17 cellular contexts compared by ENCODE assay signal in genomic region chr14:100654025-100654813, GRCh38.
DNase-seq lines count a peak whose midpoint lies in the region; ATAC-seq and TF ChIP-seq lines count a peak whose summit lies in the region.
"Had no signal": no experiment of that assay in that cellular context is flagged by ENCODE, and none has a peak within 500 bp of the region (broad histone marks: within the 10 kb centered on the region; RNA-seq: fewer than 3 reads in every experiment).

No MANE protein-coding gene starts in this region.

- H2AFZ ChIP-seq in HCT116 (ENCODE audit: low read depth, low read length, poor library complexity, severe bottlenecking), result peak overlapping the region; percentile 68
- H2AFZ ChIP-seq in trophoblast cell (ENCODE audit: insufficient read depth, low read length, poor library complexity), result no peak overlapping the region

- H3K9me2 ChIP-seq in HCT116 (ENCODE audit: insufficient read depth), result no peaks in the 10 kb centered on the region

- H2BK12ac ChIP-seq in trophoblast cell (ENCODE audit: low read length), result no peak overlapping the region

- H3K9ac ChIP-seq in HCT116 (ENCODE audit: low read length) (peak overlapping the region; percentile 40; the same call in 1 of the 2 replicates), trophoblast cell (ENCODE audit: low read length) (no peak overlapping the region)

- no peak overlapping the region for H2BK5ac ChIP-seq in trophoblast cell (ENCODE audit: low read depth, low read length, poor library complexity)

- no peak overlapping the region for H3K23ac ChIP-seq in trophoblast cell (ENCODE audit: low read length)

- no peak for TF ChIP-seq RAD21 in HCT116 (IDR thresholded peaks at IDR 0.05; ENCODE audit: low read depth)

- H3K4me1 ChIP-seq in HCT116 (ENCODE audit: control insufficient read depth in 1 of 2, insufficient read depth in 2 of 2, low read length in 2 of 2), result peaks cover 4 to 42% of the 10 kb centered on the region in 2 experiments; a peak in 3 of 4 replicates
- peaks cover 0 to 17% (median 0%) of the 10 kb centered on the region in 4 donors for H3K4me1 ChIP-seq in Peyer's patch
- peaks cover 0 to 4% of the 10 kb centered on the region in 2 experiments for H3K4me1 ChIP-seq in trophoblast cell (ENCODE audit: control insufficient read depth in 1 of 2, insufficient read depth in 2 of 2, low read length in 2 of 2)

- peaks cover 13% of the 10 kb centered on the region for H3K27me3 Mint-ChIP-seq in activated naive CD4-positive, alpha-beta T cell treated with anti-CD3 and anti-CD28 coated beads for 36 hours (ENCODE audit: low read depth)
- H3K27me3 Mint-ChIP-seq in activated CD4-positive, alpha-beta T cell treated with anti-CD3 and anti-CD28 coated beads for 36 hours, result peaks cover 6% of the 10 kb centered on the region

- H3K9me3 Mint-ChIP-seq in activated naive CD4-positive, alpha-beta T cell treated with anti-CD3 and anti-CD28 coated beads for 36 hours, result no peaks in the 10 kb centered on the region
- no peaks in the 10 kb centered on the region for H3K9me3 Mint-ChIP-seq in activated CD4-positive, alpha-beta T cell treated with anti-CD3 and anti-CD28 coated beads for 36 hours (ENCODE audit: low read depth)
- H3K9me3 Mint-ChIP-seq: mesothelial cell of epicardium had no signal

- no TSS peak for BruUV-seq in HCT116 (replicated peaks; lab: Mats Ljungman, UMichigan)

- no CpG with 5 or more reads among the region's 21 CpGs for WGBS in trophoblast cell (ENCODE audit: extremely low coverage, insufficient coverage, insufficient read length)

- ATAC-seq in HCT116 (peak; percentile 59), GM18517 (IDR thresholded peaks at IDR 0.05; ENCODE audit: unreplicated experiment) (no peak)
- no peak for ATAC-seq in activated CD4-positive, alpha-beta T cell treated with anti-CD3 and anti-CD28 coated beads for 36 hours

- H3K36me3 Mint-ChIP-seq in activated naive CD4-positive, alpha-beta T cell treated with anti-CD3 and anti-CD28 coated beads for 36 hours (ENCODE audit: low read depth), result no peaks in the 10 kb centered on the region
- no peaks in the 10 kb centered on the region for H3K36me3 Mint-ChIP-seq in activated CD4-positive, alpha-beta T cell treated with anti-CD3 and anti-CD28 coated beads for 36 hours (ENCODE audit: low read depth)
- H3K36me3 Mint-ChIP-seq: activated naive CD8-positive, alpha-beta T cell; mesothelial cell of epicardium had no signal

- no peak overlapping the region for H3K27ac ChIP-seq in HCT116 (ENCODE audit: low read depth, low read length)
- no peak overlapping the region for H3K27ac ChIP-seq in Peyer's patch
- no peak overlapping the region for H3K27ac ChIP-seq in trophoblast cell (ENCODE audit: low read depth, low read length)
- H3K27ac ChIP-seq: cardiac muscle cell, sigmoid colon, tibial artery had no signal

- POLR2A ChIA-PET in HCT116 (lab: Charles Lee), result interaction anchor here (1.0 to 1.2 kb wide), 3 partner anchors 215 to 269 kb away, joined by 3 to 4 read pairs (median 4); no protein-coding TSS in a partner anchor
- POLR2A ChIA-PET in activated CD4-positive, alpha-beta T cell treated with anti-CD3 and anti-CD28 coated beads for 36 hours (lab: Charles Lee), result no interaction called here

- H3K36me3 ChIP-seq in HCT116 (ENCODE audit: control insufficient read depth in 1 of 2, insufficient read depth in 2 of 2, low read length in 2 of 2) (no peaks in the 10 kb centered on the region), Peyer's patch (no peaks in the 10 kb centered on the region), trophoblast cell (ENCODE audit: control insufficient read depth in 1 of 2, insufficient read depth in 2 of 2, low read length in 2 of 2) (no peaks in the 10 kb centered on the region)
- H3K36me3 ChIP-seq: cardiac muscle cell, sigmoid colon, SJCRH30, tibial artery had no signal

- H3K27ac Mint-ChIP-seq in activated naive CD4-positive, alpha-beta T cell treated with anti-CD3 and anti-CD28 coated beads for 36 hours, result no peak overlapping the region
- no peak overlapping the region for H3K27ac Mint-ChIP-seq in activated CD4-positive, alpha-beta T cell treated with anti-CD3 and anti-CD28 coated beads for 36 hours
- H3K27ac Mint-ChIP-seq: activated naive CD8-positive, alpha-beta T cell; mesothelial cell of epicardium had no signal

- H2BK120ac ChIP-seq in trophoblast cell (ENCODE audit: insufficient read depth, low read length, poor library complexity), result no peak overlapping the region

- no peak overlapping the region for H4K8ac ChIP-seq in trophoblast cell (ENCODE audit: low read depth, low read length)

- no peak overlapping the region for H3K14ac ChIP-seq in trophoblast cell (ENCODE audit: low read length)

- H3K4me2 ChIP-seq in HCT116 (ENCODE audit: low read length) (peak overlapping the region; percentile 71), trophoblast cell (ENCODE audit: low read length) (peak overlapping the region; percentile 70)

- no peak overlapping the region for H2AK5ac ChIP-seq in trophoblast cell (ENCODE audit: low read length)

- peaks cover 6% of the 10 kb centered on the region for H3K4me1 Mint-ChIP-seq in activated naive CD4-positive, alpha-beta T cell treated with anti-CD3 and anti-CD28 coated beads for 36 hours (ENCODE audit: low read depth)
- H3K4me1 Mint-ChIP-seq in activated CD4-positive, alpha-beta T cell treated with anti-CD3 and anti-CD28 coated beads for 36 hours, result peaks cover 7% of the 10 kb centered on the region

- no peak overlapping the region for H3K4ac ChIP-seq in trophoblast cell (ENCODE audit: low read depth, low read length)

- RAD21 ChIA-PET in HCT116 (lab: Charles Lee; ENCODE audit: low non-redundant PET in 1 of 2, low total read pairs in 2 of 2, uncharacterized antibody in 2 of 2, unreplicated experiment in 2 of 2), result interaction anchor here (1.0 to 2.1 kb wide), 5 partner anchors 214 to 271 kb away, joined by 4 to 11 read pairs (median 4); no protein-coding TSS in a partner anchor

- no peak overlapping the region for H3K18ac ChIP-seq in trophoblast cell (ENCODE audit: low read length)

- no peak overlapping the region for H4K91ac ChIP-seq in trophoblast cell (ENCODE audit: low read depth, low read length)

- no peaks in the 10 kb centered on the region for H4K20me1 ChIP-seq in HCT116 (ENCODE audit: insufficient read depth)

- H3K9me3 ChIP-seq in HCT116 (ENCODE audit: control insufficient read depth in 1 of 2, insufficient read depth in 1 of 2, low read depth in 1 of 2, low read length in 2 of 2), result no peaks in the 10 kb centered on the region
- no peaks in the 10 kb centered on the region for H3K9me3 ChIP-seq in Peyer's patch
- no peaks in the 10 kb centered on the region for H3K9me3 ChIP-seq in trophoblast cell (ENCODE audit: insufficient read depth, low read depth, low read length)
- H3K9me3 ChIP-seq: sigmoid colon, SJCRH30, tibial artery had no signal

- H4K12ac ChIP-seq in trophoblast cell (ENCODE audit: low read depth, low read length), result no peak overlapping the region

- no peaks in the 10 kb centered on the region for H3K79me1 ChIP-seq in trophoblast cell (ENCODE audit: low read length)

- intact Hi-C loops in HCT116 (cut with micrococcal nuclease), result loop anchor here (1.0 to 10.0 kb wide), 4 partner anchors 213 to 1011 kb away; no protein-coding TSS in a partner anchor
- intact Hi-C loops in activated naive CD4-positive, alpha-beta T cell treated with anti-CD3 and anti-CD28 coated beads for 36 hours (cut with micrococcal nuclease), result no loop called here
- intact Hi-C loops in activated CD4-positive, alpha-beta T cell treated with anti-CD3 and anti-CD28 coated beads for 36 hours (cut with DNase I, micrococcal nuclease), result loop anchor here in 1 of 2 experiments (1.0 kb wide), 1 partner anchor 271 kb away; no protein-coding TSS in a partner anchor

- H3K4me3 Mint-ChIP-seq in activated naive CD4-positive, alpha-beta T cell treated with anti-CD3 and anti-CD28 coated beads for 36 hours, result no peak overlapping the region
- no peak overlapping the region for H3K4me3 Mint-ChIP-seq in activated CD4-positive, alpha-beta T cell treated with anti-CD3 and anti-CD28 coated beads for 36 hours
- H3K4me3 Mint-ChIP-seq: activated naive CD8-positive, alpha-beta T cell; mesothelial cell of epicardium had no signal

- H3K79me2 ChIP-seq in HCT116 (ENCODE audit: insufficient read depth, low read length) (no peaks in the 10 kb centered on the region), trophoblast cell (ENCODE audit: control insufficient read depth, insufficient read depth, low read length, poor library complexity) (no peaks in the 10 kb centered on the region)

- TF ChIP-seq CTCF in HCT116 (IDR thresholded peaks at IDR 0.05 in 2 of 3, conservative IDR thresholded peaks at IDR 0.05 in 1 of 3; ENCODE audit: borderline replicate concordance in 1 of 3, insufficient read depth in 1 of 3, low read depth in 2 of 3, low read length in 2 of 3) (no peak), Peyer's patch (IDR thresholded peaks at IDR 0.05) (no peak)

- DNase-seq in HCT116 (ENCODE audit: low read depth, low spot score), result no peak
- DNase-seq in Peyer's patch, result no peak
- DNase-seq in trophoblast cell, result no peak
- no peak for DNase-seq in AG08395 (ENCODE audit: low spot score)
- no peak for DNase-seq in activated naive CD4-positive, alpha-beta T cell treated with anti-CD3 and anti-CD28 coated beads for 36 hours
- no peak for DNase-seq in activated CD4-positive, alpha-beta T cell treated with anti-CD3 and anti-CD28 coated beads for 36 hours
- DNase-seq: DMS79 treated with DMSO at 0.1 percent for 48 hours, foreskin fibroblast, NCI-H2081, sigmoid colon, tibial artery had no signal

- no peak for TF ChIP-seq POLR2A in HCT116 (IDR thresholded peaks at IDR 0.05; ENCODE audit: borderline replicate concordance, extremely low read depth, insufficient read depth, insufficient read length)
- TF ChIP-seq POLR2A in Peyer's patch (IDR thresholded peaks at IDR 0.05), result no peak

- H3K4me3 ChIP-seq in HCT116 (replicated peaks in 1 of 2; ENCODE audit: low read depth in 1 of 2, low read length in 2 of 2) (peak overlapping the region; percentile 28 to 44; a peak in 2 of 4 replicates), Peyer's patch (peak overlapping the region in 3 of 4 donors; percentile 3 to 43 (median 31)), iPS-11a (ENCODE audit: low read depth, low read length) (peak overlapping the region; percentile 2), trophoblast cell (ENCODE audit: low read depth, low read length) (no peak overlapping the region)
- H3K4me3 ChIP-seq: cardiac muscle cell, sigmoid colon, SJCRH30, tibial artery had no signal

- CTCF ChIA-PET in HCT116 (lab: Charles Lee), result interaction anchor here (0.7 to 7.3 kb wide), 12 partner anchors 8 to 276 kb away, joined by 3 to 100 read pairs (median 5); no protein-coding TSS in a partner anchor
- CTCF ChIA-PET in activated naive CD4-positive, alpha-beta T cell treated with anti-CD3 and anti-CD28 coated beads for 36 hours (lab: Charles Lee), result interaction anchor here (0.6 to 4.2 kb wide), 9 partner anchors 8 to 369 kb away, joined by 3 to 26 read pairs (median 7); no protein-coding TSS in a partner anchor
- CTCF ChIA-PET in activated CD4-positive, alpha-beta T cell treated with anti-CD3 and anti-CD28 coated beads for 36 hours (lab: Charles Lee), result interaction anchor here (0.5 to 7.8 kb wide), 17 partner anchors 9 to 1933 kb away, joined by 3 to 68 read pairs (median 5); no protein-coding TSS in a partner anchor

- H3K27me3 ChIP-seq in HCT116 (ENCODE audit: insufficient read depth, low read length) (no peaks in the 10 kb centered on the region), Peyer's patch (no peaks in the 10 kb centered on the region), trophoblast cell (ENCODE audit: insufficient read depth, low read length) (no peaks in the 10 kb centered on the region)
- H3K27me3 ChIP-seq: SJCRH30 had no signal
